8 cellular contexts compared by ENCODE assay signal in genomic region chr20:44069203-44069931, GRCh38.
A peak's percentile ranks its signal among the peaks of the same experiment; 100 is the strongest.
DNase-seq lines count a peak whose midpoint lies in the region; ATAC-seq and TF ChIP-seq lines count a peak whose summit lies in the region.

No MANE protein-coding gene starts in this region.

- peaks cover 6% of the 10 kb centered on the region for H3K4me1 ChIP-seq in lower lobe of right lung
- no peaks in the 10 kb centered on the region for H3K4me1 ChIP-seq in vagina
- H3K4me1 ChIP-seq in aorta (ENCODE audit: control insufficient read depth in 1 of 2, insufficient read depth in 2 of 2, low read length in 2 of 2), result peaks cover 0 to 3% of the 10 kb centered on the region in 2 donors
- H3K4me1 ChIP-seq in tibial nerve, result no peaks in the 10 kb centered on the region

- ATAC-seq in HG03066 (IDR thresholded peaks at IDR 0.05; ENCODE audit: low read depth, unreplicated experiment) (peak; percentile 62), lower lobe of right lung (peak; percentile 34 to 44), aorta (ENCODE audit: low FRiP score) (no peak)

- no peak for TF ChIP-seq EP300 in tibial nerve (IDR thresholded peaks at IDR 0.05)

- H3K27me3 ChIP-seq in GM06990 (replicated peaks; ENCODE audit: control insufficient read depth, insufficient read depth, low read length) (no peaks in the 10 kb centered on the region), lower lobe of right lung (ENCODE audit: low read depth) (no peaks in the 10 kb centered on the region), vagina (no peaks in the 10 kb centered on the region), aorta (ENCODE audit: control insufficient read depth in 1 of 2, insufficient read depth in 2 of 2, low read length in 1 of 2) (no peaks in the 10 kb centered on the region), tibial nerve (no peaks in the 10 kb centered on the region)

- peak overlapping the region; percentile 46 for H3K27ac ChIP-seq in lower lobe of right lung
- no peak overlapping the region for H3K27ac ChIP-seq in vagina
- no peak overlapping the region for H3K27ac ChIP-seq in aorta (ENCODE audit: low read depth in 1 of 2, low read length in 2 of 2)
- H3K27ac ChIP-seq in tibial nerve, result peak overlapping the region in 1 of 4 donors; percentile 12

- H3K36me3 ChIP-seq in GM06990 (ENCODE audit: control insufficient read depth, insufficient read depth, low read length), result no peaks in the 10 kb centered on the region; the same call in 1 of the 2 replicates
- no peaks in the 10 kb centered on the region for H3K36me3 ChIP-seq in lower lobe of right lung
- H3K36me3 ChIP-seq in vagina, result no peaks in the 10 kb centered on the region
- H3K36me3 ChIP-seq in aorta (ENCODE audit: control insufficient read depth in 1 of 2, insufficient read depth in 2 of 2, low read length in 1 of 2), result no peaks in the 10 kb centered on the region
- no peaks in the 10 kb centered on the region for H3K36me3 ChIP-seq in tibial nerve

- TF ChIP-seq CTCF in GM06990 (IDR thresholded peaks at IDR 0.05; ENCODE audit: insufficient read depth, low read length, poor library complexity, severe bottlenecking) (no peak), lower lobe of right lung (IDR thresholded peaks at IDR 0.05) (no peak), vagina (IDR thresholded peaks at IDR 0.05) (no peak), tibial nerve (IDR thresholded peaks at IDR 0.05) (no peak)

- H3K4me3 ChIP-seq in GM06990 (replicated peaks; ENCODE audit: low read depth, low read length) (no peak overlapping the region), lower lobe of right lung (no peak overlapping the region), vagina (no peak overlapping the region), aorta (ENCODE audit: low read length in 2 of 2) (no peak overlapping the region), tibial nerve (no peak overlapping the region)

- 81 to 82% methylated on average over 26 of the region's 26 CpGs for WGBS in aorta, 2 donors
- 62 to 68% methylated on average over 26 of the region's 26 CpGs for WGBS in tibial nerve, 2 donors

- intact Hi-C loops in lower lobe of right lung (cut with DNase I) (no loop called here), vagina (cut with DNase I) (no loop called here), aorta (cut with DNase I) (loop anchor here in 1 of 2 donors (5.0 kb wide), 1 partner anchor 52 kb away; no protein-coding TSS in a partner anchor)

- H3K9me3 ChIP-seq in lower lobe of right lung (no peaks in the 10 kb centered on the region), vagina (no peaks in the 10 kb centered on the region), aorta (ENCODE audit: control insufficient read depth, low read length) (no peaks in the 10 kb centered on the region), tibial nerve (peaks cover 0 to 5% (median 0%) of the 10 kb centered on the region in 4 donors)

- no peak for TF ChIP-seq POLR2A in vagina (IDR thresholded peaks at IDR 0.05)
- TF ChIP-seq POLR2A in tibial nerve (IDR thresholded peaks at IDR 0.05), result no peak

- DNase-seq in GM06990 (ENCODE audit: extremely low read depth, insufficient read length) (peak; percentile 55), lower lobe of right lung (no peak), vagina (ENCODE audit: extremely low spot score in 2 of 2) (peak; percentile 61 to 65), aorta (no peak), tibial nerve (ENCODE audit: low spot score in 2 of 2) (no peak), GM03348 (ENCODE audit: low spot score) (no peak)
- peak; percentile 70 for DNase-seq in activated CD4-positive, alpha-beta T cell treated with anti-CD3 and anti-CD28 coated beads, Interleukin-2, amount 50 U/mL, for 1 hour

Comparison
In these comparisons a context has a peak if more than half of its experiments do, and no peak if none do; other contexts are left out.
1. DNase-seq: peak in GM06990 (single experiment), activated CD4-positive, alpha-beta T cell treated with anti-CD3 and anti-CD28 coated beads, Interleukin-2, amount 50 U/mL, for 1 hour (single experiment) and vagina (2 of 2); none in lower lobe of right lung (single experiment), aorta (0 of 2), tibial nerve (0 of 2) and GM03348 (single experiment).